ENCODE assay signal across 8 cellular contexts in the genomic region with DNA sequence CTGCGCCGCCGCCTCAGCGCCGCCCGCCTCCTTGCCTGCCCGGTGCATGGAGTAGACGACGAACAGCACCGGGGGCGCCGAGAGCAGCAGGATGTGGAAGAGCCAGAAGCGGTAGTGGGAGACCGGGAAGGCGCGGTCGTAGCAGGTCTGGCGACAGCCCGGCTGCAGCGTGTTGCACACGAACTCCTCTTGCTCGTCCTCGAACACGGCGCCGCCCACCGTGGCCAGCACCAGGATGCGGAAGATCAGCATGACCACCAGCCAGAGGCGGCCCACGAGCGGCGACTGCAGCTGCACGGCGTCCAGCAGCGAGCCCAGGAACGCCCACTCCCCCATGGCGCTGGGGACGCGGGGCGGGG. TPM values are rescaled to one million over a fixed set of nuclear protein-coding genes. Genes with fewer than 3 reads are reported as not detected.
DNase-seq lines count a peak whose midpoint lies in the region; ATAC-seq and TF ChIP-seq lines count a peak whose summit lies in the region.

No MANE protein-coding gene starts in this region.

- no peaks in the 10 kb centered on the region for H3K36me3 ChIP-seq in iPS-18a (ENCODE audit: control insufficient read depth, low read depth, low read length)

- H3K9ac ChIP-seq in iPS-18a (ENCODE audit: low read length), result no peak overlapping the region

- peak; percentile 75 for DNase-seq in activated CD8-positive, alpha-beta memory T cell treated with anti-CD3 and anti-CD28 coated beads for 24 hours
- DNase-seq in activated CD8-positive, alpha-beta memory T cell treated with anti-CD3 and anti-CD28 coated beads, Interleukin-2, amount 50 U/mL, for 48 hours, result no peak
- DNase-seq in activated CD8-positive, alpha-beta T cell treated with anti-CD3 and anti-CD28 coated beads for 36 hours, result no peak
- no peak for DNase-seq in stimulated activated naive B cell treated with anti-CD40 and anti-IgM and Interleukin-4, amounts not matched to agents 10 μg/mL and 1 μg/mL and 100 μg/mL, for 72 hours
- DNase-seq in NCI-H526 treated with DMSO at 0.1 percent for 48 hours (lab: John Stamatoyannopoulos, UW) (no peak), NCI-H1092 treated with DMSO at 0.1 percent for 48 hours (lab: John Stamatoyannopoulos, UW) (no peak), NCI-H82 (lab: John Stamatoyannopoulos, UW) (no peak)

- CTCF ChIA-PET in activated CD8-positive, alpha-beta T cell treated with anti-CD3 and anti-CD28 coated beads for 36 hours (lab: Charles Lee), result interaction anchor here (0.8 to 26.3 kb wide), 21 partner anchors 8 to 284 kb away, joined by 3 to 780 read pairs (median 6); a partner anchor contains a TSS

- H3K4me1 ChIP-seq in iPS-18a (ENCODE audit: control insufficient read depth, low read depth, low read length), result peaks cover 12% of the 10 kb centered on the region

- no peaks in the 10 kb centered on the region for H3K9me3 Mint-ChIP-seq in activated CD8-positive, alpha-beta T cell treated with anti-CD3 and anti-CD28 coated beads for 36 hours
- H3K9me3 Mint-ChIP-seq in stimulated activated naive B cell treated with anti-CD40 and anti-IgM and Interleukin-4, amounts not matched to agents 10 μg/mL and 1 μg/mL and 100 μg/mL, for 72 hours, result no peaks in the 10 kb centered on the region

- no peak for TF ChIP-seq CTCF in activated CD8-positive, alpha-beta T cell treated with anti-CD3 and anti-CD28 coated beads for 36 hours (IDR thresholded peaks at IDR 0.05)

- peak overlapping the region; percentile 48 for H3K4me3 ChIP-seq in iPS-18a (ENCODE audit: low read length)

- peaks cover 6% of the 10 kb centered on the region for H3K4me1 Mint-ChIP-seq in activated CD8-positive, alpha-beta T cell treated with anti-CD3 and anti-CD28 coated beads for 36 hours (ENCODE audit: low read depth)
- H3K4me1 Mint-ChIP-seq in stimulated activated naive B cell treated with anti-CD40 and anti-IgM and Interleukin-4, amounts not matched to agents 10 μg/mL and 1 μg/mL and 100 μg/mL, for 72 hours, result peaks cover 11 to 42% of the 10 kb centered on the region in 2 donors

- H3K27ac Mint-ChIP-seq in activated CD8-positive, alpha-beta T cell treated with anti-CD3 and anti-CD28 coated beads for 36 hours, result no peak overlapping the region
- H3K27ac Mint-ChIP-seq in stimulated activated naive B cell treated with anti-CD40 and anti-IgM and Interleukin-4, amounts not matched to agents 10 μg/mL and 1 μg/mL and 100 μg/mL, for 72 hours, result no peak overlapping the region

- POLR2A ChIA-PET in activated CD8-positive, alpha-beta T cell treated with anti-CD3 and anti-CD28 coated beads for 36 hours (lab: Charles Lee), result interaction anchor here (1.0 to 1.3 kb wide), 4 partner anchors 33 to 197 kb away, joined by 3 to 6 read pairs (median 4); no protein-coding TSS in a partner anchor

- H3K27me3 Mint-ChIP-seq in activated CD8-positive, alpha-beta T cell treated with anti-CD3 and anti-CD28 coated beads for 36 hours, result peaks cover 4% of the 10 kb centered on the region
- peaks cover 20 to 42% of the 10 kb centered on the region in 2 donors for H3K27me3 Mint-ChIP-seq in stimulated activated naive B cell treated with anti-CD40 and anti-IgM and Interleukin-4, amounts not matched to agents 10 μg/mL and 1 μg/mL and 100 μg/mL, for 72 hours

- H3K36me3 Mint-ChIP-seq in activated CD8-positive, alpha-beta T cell treated with anti-CD3 and anti-CD28 coated beads for 36 hours (ENCODE audit: low read depth), result no peaks in the 10 kb centered on the region
- peaks cover 3% of the 10 kb centered on the region in 2 donors for H3K36me3 Mint-ChIP-seq in stimulated activated naive B cell treated with anti-CD40 and anti-IgM and Interleukin-4, amounts not matched to agents 10 μg/mL and 1 μg/mL and 100 μg/mL, for 72 hours

- intact Hi-C loops in activated CD8-positive, alpha-beta T cell treated with anti-CD3 and anti-CD28 coated beads for 36 hours (cut with micrococcal nuclease), result no loop called here

- no peak for ATAC-seq in activated CD8-positive, alpha-beta T cell treated with anti-CD3 and anti-CD28 coated beads for 36 hours
- no peak for ATAC-seq in stimulated activated naive B cell treated with anti-CD40 and anti-IgM and Interleukin-4, amounts not matched to agents 10 μg/mL and 1 μg/mL and 100 μg/mL, for 72 hours (replicated peaks)

- no peaks in the 10 kb centered on the region for H3K9me3 ChIP-seq in iPS-18a (ENCODE audit: control insufficient read depth, low read depth, low read length)

- peak overlapping the region; percentile 72 for H3K4me3 Mint-ChIP-seq in activated CD8-positive, alpha-beta T cell treated with anti-CD3 and anti-CD28 coated beads for 36 hours
- H3K4me3 Mint-ChIP-seq in stimulated activated naive B cell treated with anti-CD40 and anti-IgM and Interleukin-4, amounts not matched to agents 10 μg/mL and 1 μg/mL and 100 μg/mL, for 72 hours, result peak overlapping the region; percentile 85

- peaks cover 26% of the 10 kb centered on the region for H3K27me3 ChIP-seq in iPS-18a (ENCODE audit: control insufficient read depth, insufficient read depth, low read length)

- no peak overlapping the region for H3K27ac ChIP-seq in iPS-18a (ENCODE audit: low read length)

RNA-seq across cellular contexts. Expression of a gene that starts 1.1 kb away (rescaled TPM):
- not detected for total RNA-seq in activated CD8-positive, alpha-beta T cell treated with anti-CD3 and anti-CD28 coated beads for 36 hours

RNA-seq across cellular contexts. Expression of a gene that starts 54.2 kb away (rescaled TPM):
- total RNA-seq in activated CD8-positive, alpha-beta T cell treated with anti-CD3 and anti-CD28 coated beads for 36 hours, result 100 to 1,000 TPM; 273 to 280 TPM

RNA-seq across cellular contexts. Expression of a gene that starts 54.5 kb away (rescaled TPM):
- total RNA-seq in activated CD8-positive, alpha-beta T cell treated with anti-CD3 and anti-CD28 coated beads for 36 hours, result 10 to 100 TPM; 34.7 to 36.2 TPM
